Comparison of ENCODE assay signal across 20 cellular contexts in genomic region chr5:23727271-23727670, GRCh38.
A peak's percentile ranks its signal among the peaks of the same experiment; 100 is the strongest.
DNase-seq lines count a peak whose midpoint lies in the region; ATAC-seq, FAIRE-seq and TF ChIP-seq lines count a peak whose summit lies in the region.
"Had no signal": no experiment of that assay in that cellular context is flagged by ENCODE, and none has a peak within 500 bp of the region (broad histone marks: within the 10 kb centered on the region; RNA-seq: fewer than 3 reads in every experiment).

No MANE protein-coding gene starts in this region.

- H3K36me3 ChIP-seq in left ventricle myocardium inferior = no peaks in the 10 kb centered on the region
- H3K36me3 ChIP-seq in bronchial epithelial cell (ENCODE audit: control insufficient read depth, insufficient read depth, low read length) = no peaks in the 10 kb centered on the region
- H3K36me3 ChIP-seq: adrenal gland, cardiac muscle cell had no signal

- H3K4me1 ChIP-seq in right cardiac atrium (ENCODE audit: control insufficient read depth, insufficient read depth, low read length) = no peaks in the 10 kb centered on the region
- no peaks in the 10 kb centered on the region for H3K4me1 ChIP-seq in left ventricle myocardium inferior
- H3K4me1 ChIP-seq: adrenal gland had no signal

- H3K27me3 ChIP-seq in right cardiac atrium (ENCODE audit: control insufficient read depth, insufficient read depth) (no peaks in the 10 kb centered on the region), left ventricle myocardium inferior (ENCODE audit: low read depth) (no peaks in the 10 kb centered on the region), bronchial epithelial cell (ENCODE audit: control insufficient read depth, insufficient read depth, low read length) (no peaks in the 10 kb centered on the region)
- H3K27me3 ChIP-seq: adrenal gland, cardiac muscle cell had no signal

- H3K9me3 ChIP-seq in right cardiac atrium (ENCODE audit: control insufficient read depth, low read length) = no peaks in the 10 kb centered on the region
- peaks cover 8% of the 10 kb centered on the region for H3K9me3 ChIP-seq in left ventricle myocardium inferior (replicated peaks)
- H3K9me3 ChIP-seq: adrenal gland, mucosa of descending colon had no signal

- intact Hi-C loops in right cardiac atrium (cut with DNase I) = no loop called here
- intact Hi-C loops in left ventricle myocardium inferior (cut with micrococcal nuclease) = no loop called here

- DNase-seq in right cardiac atrium (no peak), left ventricle myocardium inferior (no peak), NCI-H345 treated with DMSO at 0.1 percent for 48 hours (lab: John Stamatoyannopoulos, UW; ENCODE audit: unreplicated experiment) (peak; percentile 74), bronchial epithelial cell (ENCODE audit: low read depth) (peak; percentile 81), KG1 (lab: John Stamatoyannopoulos, UW) (no peak)
- no peak for DNase-seq in activated T-cell treated with anti-CD3 and anti-CD28 coated beads, Interleukin-2, amount 50 U/mL, for 48 hours
- DNase-seq: activated CD4-positive, alpha-beta T cell treated with anti-CD3 and anti-CD28 coated beads, Interleukin-2, amount 10 ng/mL, durations not matched to agents 24 days and 14 days; activated CD8-positive, alpha-beta memory T cell treated with anti-CD3 and anti-CD28 coated beads, Interleukin-2, amount 50 U/mL, for 4 hours; activated gamma-delta T cell treated with Interleukin-2 at 50 U/mL for 16 hours; adrenal gland; CD4-positive, CD25-positive, alpha-beta regulatory T cell; DMS79 treated with DMSO at 0.1 percent for 48 hours; kidney glomerular epithelial cell; mucosa of descending colon; T-cell had no signal

- WGBS in right cardiac atrium = 70% methylated on average over 4 of the region's 4 CpGs

- no peak for FAIRE-seq in bronchial epithelial cell (lab: Jason Lieb, UNC)
- FAIRE-seq: frontal cortex had no signal

- H3K27ac ChIP-seq in right cardiac atrium (ENCODE audit: low read length) (no peak overlapping the region), left ventricle myocardium inferior (replicated peaks) (no peak overlapping the region)
- H3K27ac ChIP-seq: adrenal gland, cardiac muscle cell, epithelial cell of prostate had no signal

- peak; percentile 52 to 55 for ATAC-seq in right cardiac atrium
- no peak for ATAC-seq in GM18511 (IDR thresholded peaks at IDR 0.05; ENCODE audit: unreplicated experiment)
- ATAC-seq in HG02623 (IDR thresholded peaks at IDR 0.05; ENCODE audit: unreplicated experiment) = no peak
- ATAC-seq: mucosa of descending colon, T-cell had no signal

- no peak overlapping the region for H3K4me3 ChIP-seq in right cardiac atrium (ENCODE audit: low read length)
- H3K4me3 ChIP-seq in left ventricle myocardium inferior = no peak overlapping the region
- H3K4me3 ChIP-seq in bronchial epithelial cell (ENCODE audit: low read depth, low read length) = no peak overlapping the region
- H3K4me3 ChIP-seq: adrenal gland, cardiac muscle cell, mucosa of descending colon had no signal

- TF ChIP-seq CTCF in left ventricle myocardium inferior (IDR thresholded peaks at IDR 0.05; ENCODE audit: borderline replicate concordance) = no peak
- TF ChIP-seq CTCF in bronchial epithelial cell (IDR thresholded peaks at IDR 0.05; ENCODE audit: insufficient read depth, low read length, severe bottlenecking) = no peak

Comparison
In these comparisons a context has a peak if more than half of its experiments do, and no peak if none do; other contexts are left out.
1. ATAC-seq: peak in right cardiac atrium (2 of 2); none in GM18511 (single experiment) and HG02623 (single experiment).
2. DNase-seq: peak in NCI-H345 treated with DMSO at 0.1 percent for 48 hours (single experiment) and bronchial epithelial cell (single experiment); none in right cardiac atrium (0 of 3), left ventricle myocardium inferior (single experiment), activated T-cell treated with anti-CD3 and anti-CD28 coated beads, Interleukin-2, amount 50 U/mL, for 48 hours (0 of 2) and KG1 (single experiment).